In genomic region chr6:93419304-93420162, GRCh38 we compare ENCODE assay signal across 8 cellular contexts. TPM values are rescaled to one million over a fixed set of nuclear protein-coding genes. Genes with fewer than 3 reads are reported as not detected.
DNase-seq lines count a peak whose midpoint lies in the region; ATAC-seq and FAIRE-seq lines count a peak whose summit lies in the region.

Gene EPHA7 (minus strand): TSS chr6:93419559. CDS start chr6:93419341, 218 bp downstream.

- H3K4me1 Mint-ChIP-seq in T-cell, result peaks cover 16 to 26% (median 20%) of the 10 kb centered on the region in 3 donors

- H3K27ac Mint-ChIP-seq in T-cell, result no peak within 1 kb of the TSS

- no peaks in the 10 kb centered on the region for H3K36me3 ChIP-seq in small intestine (ENCODE audit: control insufficient read depth in 2 of 2, insufficient read depth in 2 of 2, low read length in 2 of 2)

- peaks cover 36 to 53% of the 10 kb centered on the region in 2 donors for H3K27me3 Mint-ChIP-seq in T-cell

- peak; percentile 89 for DNase-seq in NCI-H1048 (lab: John Stamatoyannopoulos, UW)
- peak in 4 of 34 experiments; percentile 3 to 5 (median 4) for DNase-seq in T-cell
- peak; percentile 67 to 88 for DNase-seq in dermis microvascular lymphatic vessel endothelial cell (ENCODE audit: low read depth in 2 of 2)
- peak; percentile 85 for DNase-seq in kidney glomerular epithelial cell (lab: John Stamatoyannopoulos, UW)
- peak; percentile 84 for DNase-seq in small intestine
- DNase-seq in effector CD4-positive, alpha-beta T cell, result no peak

- H3K27ac ChIP-seq in small intestine (ENCODE audit: low read depth in 1 of 2, low read length in 1 of 2), result peak within 1 kb of the TSS in 1 of 2 donors; percentile 20

- peaks cover 0 to 2% of the 10 kb centered on the region in 2 donors for H3K4me1 ChIP-seq in small intestine (ENCODE audit: control insufficient read depth in 2 of 2, insufficient read depth in 1 of 2, low read depth in 1 of 2, low read length in 1 of 2)

- H3K9me3 Mint-ChIP-seq in T-cell, result no peaks in the 10 kb centered on the region

- no peaks in the 10 kb centered on the region for H3K36me3 Mint-ChIP-seq in T-cell

- peak within 1 kb of the TSS; percentile 36 to 43 for H3K4me3 ChIP-seq in small intestine (ENCODE audit: low read depth in 1 of 2, low read length in 2 of 2)

- no peak for FAIRE-seq in small intestine (lab: Jason Lieb, UNC)

- 1 to 2% (median 1%) methylated on average over 50 of the region's 50 CpGs for WGBS in small intestine, 3 donors

- peak within 1 kb of the TSS; percentile 68 to 76 (median 71) for H3K4me3 Mint-ChIP-seq in T-cell

- H3K27me3 ChIP-seq in small intestine (ENCODE audit: control insufficient read depth in 2 of 2, insufficient read depth in 2 of 2, low read length in 2 of 2), result peaks cover 4 to 14% of the 10 kb centered on the region in 2 donors

- POLR2A ChIA-PET in T-cell (lab: Charles Lee), result no interaction called here

- ATAC-seq in GM18498 (IDR thresholded peaks at IDR 0.05; ENCODE audit: unreplicated experiment) (peak; percentile 94), HG02610 (IDR thresholded peaks at IDR 0.05; ENCODE audit: unreplicated experiment) (peak; percentile 99), T-cell (replicated peaks in 1 of 4) (peak in 3 of 4 experiments; percentile 45 to 79 (median 56))

- H3K9me3 ChIP-seq in small intestine (ENCODE audit: control insufficient read depth, low read depth), result no peaks in the 10 kb centered on the region

- CTCF ChIA-PET in T-cell (lab: Charles Lee), result no interaction called here

RNA-seq across cellular contexts. Expression of gene EPHA7, which starts in this region (rescaled TPM):
- under 1 TPM in 1 of 5 donors, not detected in 4; 0.06 TPM for total RNA-seq in T-cell
- under 0.01 TPM in 2 replicates for total RNA-seq in dermis microvascular lymphatic vessel endothelial cell
- 1 to 10 TPM in 1 of 3 donors, under 1 TPM in 1, not detected in 1; 0.27 to 1.1 TPM for polyA plus RNA-seq in small intestine

Comparison
In these comparisons a context has a peak if more than half of its experiments do, and no peak if none do; other contexts are left out.
1. Peak in ATAC-seq in T-cell; RNA of the gene not detected or under 1 TPM.
2. Peak in DNase-seq in dermis microvascular lymphatic vessel endothelial cell; RNA of the gene not detected or under 1 TPM.